16 cellular contexts compared by ENCODE assay signal in the genomic region with DNA sequence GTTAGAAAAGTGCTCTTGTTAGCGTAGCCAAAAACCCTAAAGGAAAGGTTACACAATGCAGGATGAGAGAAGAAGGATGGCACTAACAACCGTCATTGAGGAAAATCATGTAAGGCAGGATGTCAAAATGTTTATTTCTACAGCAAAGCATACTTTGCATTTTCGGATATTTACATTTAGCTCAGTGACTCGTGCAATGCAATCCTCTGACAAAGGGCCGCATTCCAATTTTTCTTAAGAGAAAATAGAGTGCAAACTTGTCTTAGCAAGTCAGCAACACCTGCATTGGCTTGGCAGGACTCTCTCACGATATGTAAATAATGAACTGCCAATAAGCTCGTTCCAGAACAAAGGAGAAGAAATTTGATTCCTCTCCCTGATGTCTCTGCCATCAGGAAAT. TPM values are rescaled to one million over a fixed set of nuclear protein-coding genes. Genes with fewer than 3 reads are reported as not detected.
DNase-seq lines count a peak whose midpoint lies in the region; ATAC-seq and TF ChIP-seq lines count a peak whose summit lies in the region.
"Had no signal": no experiment of that assay in that cellular context is flagged by ENCODE, and none has a peak within 500 bp of the region (broad histone marks: within the 10 kb centered on the region; RNA-seq: fewer than 3 reads in every experiment).

No MANE protein-coding gene starts in this region.

- no peak overlapping the region for H3K27ac Mint-ChIP-seq in T-cell
- H3K27ac Mint-ChIP-seq: activated CD4-positive, alpha-beta T cell treated with anti-CD3 and anti-CD28 coated beads for 36 hours; T-helper 1 cell treated with Interleukin-12 subunit alpha and Interleukin-12 subunit beta and Interleukin-4 antibody, amounts not matched to agents 30 μg/mL and 1 μg/mL, for 36 hours had no signal

- no peak overlapping the region for H3K4me3 Mint-ChIP-seq in T-cell
- H3K4me3 Mint-ChIP-seq: activated CD4-positive, alpha-beta T cell treated with anti-CD3 and anti-CD28 coated beads for 36 hours; activated T-cell treated with anti-CD3 and anti-CD28 coated beads, Interleukin-2, amount 50 U/mL, for 4 hours; T-helper 1 cell treated with Interleukin-12 subunit alpha and Interleukin-12 subunit beta and Interleukin-4 antibody, amounts not matched to agents 30 μg/mL and 1 μg/mL, for 36 hours had no signal

- no peak overlapping the region for H3K4me3 ChIP-seq in fibroblast of lung (replicated peaks in 1 of 4; ENCODE audit: control extremely low read depth in 1 of 4, insufficient read depth in 1 of 4, low read depth in 3 of 4, low read length in 4 of 4)
- H3K4me3 ChIP-seq in SJCRH30 = no peak overlapping the region
- H3K4me3 ChIP-seq: transverse colon had no signal

- H3K4me2 ChIP-seq in fibroblast of lung (ENCODE audit: extremely low read depth, insufficient read depth, low read length) = no peak overlapping the region

- ATAC-seq in GM18520 (IDR thresholded peaks at IDR 0.05; ENCODE audit: unreplicated experiment) = no peak
- ATAC-seq in T-cell (replicated peaks in 1 of 4) = no peak
- ATAC-seq: activated CD4-positive, alpha-beta T cell treated with anti-CD3 and anti-CD28 coated beads for 36 hours; activated T-cell treated with anti-CD3 and anti-CD28 coated beads, Interleukin-2, amount 50 U/mL, for 4 hours had no signal

- H3K9me3 Mint-ChIP-seq in T-cell = no peaks in the 10 kb centered on the region
- H3K9me3 Mint-ChIP-seq: activated T-cell treated with anti-CD3 and anti-CD28 coated beads, Interleukin-2, amount 50 U/mL, for 4 hours; T-helper 1 cell treated with Interleukin-12 subunit alpha and Interleukin-12 subunit beta and Interleukin-4 antibody, amounts not matched to agents 30 μg/mL and 1 μg/mL, for 36 hours had no signal

- TF ChIP-seq CTCF in fibroblast of lung (conservative IDR thresholded peaks at IDR 0.05 in 1 of 2, IDR thresholded peaks at IDR 0.05 in 1 of 2; ENCODE audit: low read depth in 1 of 2, low read length in 2 of 2) = no peak

- CTCF ChIA-PET in T-cell (lab: Charles Lee) = interaction anchor here in 1 of 2 donors (0.5 kb wide), 1 partner anchor 45 kb away, joined by 3 read pairs; no protein-coding TSS in a partner anchor

- peak; percentile 85 for DNase-seq in DMS153 (lab: John Stamatoyannopoulos, UW)
- peak; percentile 94 for DNase-seq in NCI-H1105 treated with DMSO at 0.1 percent for 48 hours (lab: John Stamatoyannopoulos, UW)
- DNase-seq in NCI-H774 (lab: John Stamatoyannopoulos, UW) = peak; percentile 32
- peak; percentile 35 to 56 for DNase-seq in fibroblast of lung (ENCODE audit: low read depth in 2 of 2)
- DNase-seq in T-cell = no peak
- DNase-seq in SJCRH30 = no peak
- no peak for DNase-seq in retina
- DNase-seq: activated CD4-positive, alpha-beta T cell treated with anti-CD3 and anti-CD28 coated beads for 36 hours; activated T-cell treated with anti-CD3 and anti-CD28 coated beads, Interleukin-2, amount 50 U/mL, for 4 hours; kidney; NCI-H1930; posterior cingulate gyrus; stimulated activated CD8-positive, alpha-beta memory T cell treated with anti-CD3 and anti-CD28 coated beads, Interleukin-4, amount 100 ng/mL, for 48 hours; transverse colon had no signal

- no peak overlapping the region for H3K27ac ChIP-seq in fibroblast of lung (ENCODE audit: insufficient read depth, low read length)
- H3K27ac ChIP-seq in SJCRH30 = no peak overlapping the region
- H3K27ac ChIP-seq: transverse colon had no signal

- H3K27me3 ChIP-seq in fibroblast of lung (ENCODE audit: control insufficient read depth, insufficient read depth, low read length) = no peaks in the 10 kb centered on the region
- no peaks in the 10 kb centered on the region for H3K27me3 ChIP-seq in SJCRH30
- H3K27me3 ChIP-seq: transverse colon had no signal

- H3K4me1 ChIP-seq in fibroblast of lung (ENCODE audit: control insufficient read depth, extremely low read depth, insufficient read depth, low read length) = no peaks in the 10 kb centered on the region
- H3K4me1 ChIP-seq in SJCRH30 = no peaks in the 10 kb centered on the region
- H3K4me1 ChIP-seq: transverse colon had no signal

- H4K20me1 ChIP-seq in fibroblast of lung (ENCODE audit: control insufficient read depth, extremely low read depth, insufficient read depth, low read length) = no peaks in the 10 kb centered on the region

- H2AFZ ChIP-seq in fibroblast of lung (ENCODE audit: low read length) = no peak overlapping the region

- H3K36me3 Mint-ChIP-seq in T-cell = no peaks in the 10 kb centered on the region

- no peaks in the 10 kb centered on the region for H3K36me3 ChIP-seq in fibroblast of lung (ENCODE audit: control insufficient read depth, insufficient read depth, low read length)
- no peaks in the 10 kb centered on the region for H3K36me3 ChIP-seq in SJCRH30
- H3K36me3 ChIP-seq: transverse colon had no signal

- H3K9me3 ChIP-seq in fibroblast of lung (ENCODE audit: control insufficient read depth, insufficient read depth, low read depth, low read length) (no peaks in the 10 kb centered on the region), SJCRH30 (replicated peaks) (no peaks in the 10 kb centered on the region)
- H3K9me3 ChIP-seq: transverse colon had no signal

- no peak overlapping the region for H3K9ac ChIP-seq in fibroblast of lung (ENCODE audit: insufficient read depth, low read length)

- POLR2A ChIA-PET in T-cell (lab: Charles Lee) = no interaction called here

- no peaks in the 10 kb centered on the region for H3K79me2 ChIP-seq in fibroblast of lung (ENCODE audit: control insufficient read depth, insufficient read depth, low read length)

- no peaks in the 10 kb centered on the region for H3K27me3 Mint-ChIP-seq in T-cell
- H3K27me3 Mint-ChIP-seq: activated CD4-positive, alpha-beta T cell treated with anti-CD3 and anti-CD28 coated beads for 36 hours had no signal

- H3K4me1 Mint-ChIP-seq in T-cell = no peaks in the 10 kb centered on the region
- H3K4me1 Mint-ChIP-seq: activated CD4-positive, alpha-beta T cell treated with anti-CD3 and anti-CD28 coated beads for 36 hours had no signal

RNA-seq across cellular contexts. Expression of gene TIAM1, which starts 33.3 kb away (rescaled TPM):
- under 0.01 and 0.51 TPM in 2 replicates for total RNA-seq in fibroblast of lung
- polyA plus RNA-seq in fibroblast of lung = 0.52 and 0.94 TPM in 2 replicates
- 0.15 and 0.77 TPM in 2 replicates for polyA plus RNA-seq in fibroblast of lung (2012)
- 1.6 and 3.8 TPM in 2 replicates for polyA minus RNA-seq in fibroblast of lung (ENCODE audit: low replicate concordance)
- total RNA-seq in T-cell = 10 to 100 TPM; 60.8 to 79.4 (median 65.5) TPM
- total RNA-seq in SJCRH30 (2014; rRNA removed; shearing (Covaris generic)) = 6.0 and 9.5 TPM in 2 replicates

Comparison
In these comparisons a context has a peak if more than half of its experiments do, and no peak if none do; other contexts are left out.
1. DNase-seq: peak in DMS153 (single experiment), NCI-H1105 treated with DMSO at 0.1 percent for 48 hours (single experiment), NCI-H774 (single experiment) and fibroblast of lung (2 of 2); none in T-cell (0 of 34), SJCRH30 (0 of 2) and retina (single experiment).